Comparison of ENCODE assay signal across 9 cellular contexts in genomic region chr1:185686996-185687778, GRCh38.
"Had no signal": no experiment of that assay in that cellular context is flagged by ENCODE, and none has a peak within 500 bp of the region (broad histone marks: within the 10 kb centered on the region; RNA-seq: fewer than 3 reads in every experiment).

No MANE protein-coding gene starts in this region.

- H3K9me3 ChIP-seq: HAP-1 had no signal

- H3K27ac ChIP-seq: GM23248, HL-60 had no signal

- DNase-seq: GM23248, GOT3, H7, HFFc6, IMR-90, KBM-7 had no signal

- H3K9me3 Mint-ChIP-seq: HFFc6 had no signal

- H3K36me3 ChIP-seq: HAP-1 had no signal

- ATAC-seq: HCT116 had no signal

- H2AFZ ChIP-seq: GM23248 had no signal

- H3K4me1 ChIP-seq: HAP-1 had no signal

- H3K4me3 ChIP-seq: GM23248, HAP-1 had no signal

- H3K9ac ChIP-seq: GM23248 had no signal

- H3K27ac Mint-ChIP-seq: HFFc6 had no signal

- H3K4me3 Mint-ChIP-seq: HFFc6 had no signal
